In genomic region chr21:32257952-32258785, GRCh38 we compare ENCODE assay signal across 2 cellular contexts.
TF ChIP-seq lines count a peak whose summit lies in the region.

No MANE protein-coding gene starts in this region.

TF ChIP-seq in PFSK-1, 5 proteins besides CTCF, POLR2A, EP300 and RAD21:
- TF ChIP-seq TAF1 (IDR thresholded peaks at IDR 0.05; ENCODE audit: borderline replicate concordance, insufficient read depth, low read length) (no peak), SIN3A (IDR thresholded peaks at IDR 0.05; ENCODE audit: borderline replicate concordance, insufficient read depth, low read length) (no peak), REST (IDR thresholded peaks at IDR 0.05; ENCODE audit: insufficient read depth in 1 of 2, low read depth in 2 of 2, low read length in 2 of 2) (peak; percentile 71 to 88), POLR2AphosphoS5 (IDR thresholded peaks at IDR 0.05; ENCODE audit: low read depth, low read length) (no peak), FOXP2 (optimal IDR thresholded peaks at IDR 0.05; ENCODE audit: borderline replicate concordance, extremely low read depth, extremely low read length, insufficient read depth) (no peak)

TF ChIP-seq in GM12878, 131 proteins besides CTCF, POLR2A, EP300 and RAD21 (continued from another document):
- TF ChIP-seq EED (IDR thresholded peaks at IDR 0.05; ENCODE audit: low read depth) (no peak), BCL3 (IDR thresholded peaks at IDR 0.05; ENCODE audit: borderline replicate concordance, insufficient read depth, low read depth, low read length, poor library complexity, severe bottlenecking) (no peak), RUNX3 (IDR thresholded peaks at IDR 0.05; ENCODE audit: low read length) (peak; percentile 55), FOXM1 (IDR thresholded peaks at IDR 0.05; ENCODE audit: low read depth, low read length) (peak; percentile 43; the same call in 1 of the 2 replicates), YY1 (IDR thresholded peaks at IDR 0.05; ENCODE audit: low read depth, low read length) (0 out of 2 replicates have a peak, but pooled peaks have one; percentile 34), REST (IDR thresholded peaks at IDR 0.05; ENCODE audit: low read depth, low read length) (peak; percentile 40; the same call in 1 of the 2 replicates)
TF ChIP-seq in GM12878: peak in this region for 5.
